In the genomic region with DNA sequence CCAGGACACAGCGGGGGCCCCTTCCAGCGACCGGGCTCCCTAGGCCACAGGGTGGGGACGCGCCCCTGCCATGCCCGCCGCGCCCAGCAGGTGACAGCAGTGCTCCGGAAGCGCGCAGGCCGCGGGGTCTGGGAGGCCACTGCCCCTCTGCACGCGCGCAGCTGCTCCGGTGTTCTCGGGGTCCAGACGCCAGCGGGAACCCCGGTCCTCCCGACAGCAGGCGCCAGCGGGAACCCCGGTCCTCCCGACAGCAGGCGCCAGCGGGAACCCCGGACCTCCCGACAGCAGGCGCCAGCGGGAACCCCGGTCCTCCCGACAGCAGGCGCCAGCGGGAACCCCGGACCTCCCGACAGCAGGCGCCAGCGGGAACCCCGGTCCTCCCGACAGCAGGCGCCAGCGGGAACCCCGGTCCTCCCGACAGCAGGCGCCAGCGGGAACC, we compare ENCODE assay signal across 8 cellular contexts. TPM values are rescaled to one million over a fixed set of nuclear protein-coding genes. Genes with fewer than 3 reads are reported as not detected.
DNase-seq lines count a peak whose midpoint lies in the region; ATAC-seq and TF ChIP-seq lines count a peak whose summit lies in the region.
"Not testable (repeated sequence)": the region's sequence is repeated elsewhere in the genome, so short reads cannot be mapped to it uniquely, and the experiment has no call there.

No MANE protein-coding gene starts in this region.

- peak overlapping the region; percentile 11; the same call in 1 of the 2 replicates for H3K4me3 ChIP-seq in iPS DF 6.9 (ENCODE audit: low read length)
- H3K4me3 ChIP-seq in aorta (ENCODE audit: low read length in 2 of 2), result not testable (repeated sequence)

- H3K27me3 Mint-ChIP-seq in brain, result peaks cover 12% of the 10 kb centered on the region

- H3K27ac Mint-ChIP-seq in brain, result not testable (repeated sequence)

- intact Hi-C loops in sciatic nerve (cut with DNase I), result loop anchor here (5.0 kb wide), 1 partner anchor 43 kb away; a partner anchor contains a TSS
- intact Hi-C loops in aorta (cut with DNase I), result not testable (repeated sequence)

- H3K27me3 ChIP-seq in iPS DF 6.9 (ENCODE audit: control insufficient read depth, insufficient read depth, low read length); aorta (ENCODE audit: control insufficient read depth in 1 of 2, insufficient read depth in 2 of 2, low read length in 1 of 2): not testable (repeated sequence)

- not testable (repeated sequence) for H3K9me3 ChIP-seq in iPS DF 6.9 (ENCODE audit: control insufficient read depth, insufficient read depth, low read length); aorta (ENCODE audit: control insufficient read depth, low read length)

- not testable (repeated sequence) for H3K4me3 Mint-ChIP-seq in brain

- peak; percentile 100 for TF ChIP-seq CTCF in GM13977 (IDR thresholded peaks at IDR 0.05; ENCODE audit: extremely low read depth, insufficient read depth, missing control alignments)
- peak; percentile 79 to 89 for TF ChIP-seq CTCF in brain (conservative IDR thresholded peaks at IDR 0.05)

- H3K36me3 Mint-ChIP-seq in brain, result not testable (repeated sequence)

- in situ Hi-C loops in GM13977 (cut with MboI; ENCODE audit: low pct_unique_long_range_greater_than_20kb, low sequenced_read_pairs, unreplicated experiment), result not testable (repeated sequence)

- ATAC-seq in HG02852 (IDR thresholded peaks at IDR 0.05; ENCODE audit: unreplicated experiment), result peak; percentile 76
- ATAC-seq in sciatic nerve, result peak; percentile 74
- peak; percentile 83 for ATAC-seq in aorta (ENCODE audit: low FRiP score)

- WGBS in iPS DF 6.9 (ENCODE audit: insufficient coverage, insufficient read length), result no CpG with 5 or more reads among the region's 48 CpGs
- 2 to 3% methylated on average over 34 to 41 of the region's 48 CpGs for WGBS in aorta, 2 donors

- not testable (repeated sequence) for H3K36me3 ChIP-seq in iPS DF 6.9 (ENCODE audit: control insufficient read depth, insufficient read depth, low read length); aorta (ENCODE audit: control insufficient read depth in 1 of 2, insufficient read depth in 2 of 2, low read length in 1 of 2)

- not testable (repeated sequence) for H3K4me1 Mint-ChIP-seq in brain

- peak; percentile 92 for DNase-seq in GM13977 (ENCODE audit: low spot score)
- DNase-seq in NCI-H2171 (lab: John Stamatoyannopoulos, UW), result peak; percentile 35
- peak; percentile 80 for DNase-seq in activated CD4-positive, CD25-positive, alpha-beta regulatory T cell treated with anti-CD3 and anti-CD28 coated beads, Interleukin-2, amount 50 U/mL, for 72 hours
- DNase-seq in iPS DF 6.9 (ENCODE audit: low read depth, low spot score); sciatic nerve (ENCODE audit: low spot score): not testable (repeated sequence)
- peak; percentile 76 to 92 for DNase-seq in aorta

- not testable (repeated sequence) for H3K4me1 ChIP-seq in iPS DF 6.9 (ENCODE audit: control insufficient read depth, insufficient read depth, low read length); aorta (ENCODE audit: control insufficient read depth in 1 of 2, insufficient read depth in 2 of 2, low read length in 2 of 2)

- H3K9me3 Mint-ChIP-seq in brain, result not testable (repeated sequence)

- not testable (repeated sequence) for H3K27ac ChIP-seq in iPS DF 6.9 (ENCODE audit: low read length); aorta (ENCODE audit: low read depth in 1 of 2, low read length in 2 of 2)

RNA-seq across cellular contexts. Expression of a gene that starts 32.6 kb away (rescaled TPM):
- polyA plus RNA-seq in brain (ENCODE audit: insufficient read depth, low read depth, low replicate concordance) (37.7 TPM), aorta (10 to 100 TPM; 16.5 to 58.3 TPM)
- total RNA-seq in sciatic nerve (25.4 TPM), aorta (10 to 100 TPM; 19.9 to 22.7 TPM)

RNA-seq across cellular contexts. Expression of a gene that starts 45.5 kb away (rescaled TPM):
- 60.1 TPM for polyA plus RNA-seq in brain (ENCODE audit: insufficient read depth, low read depth, low replicate concordance)
- total RNA-seq in sciatic nerve, result 42.8 TPM
- 10 to 100 TPM; 10.8 to 11.9 TPM for total RNA-seq in aorta
- polyA plus RNA-seq in aorta, result 10 to 100 TPM in 1 of 2 donors, 1 to 10 TPM in 1; 4.3 to 16.9 TPM
